In genomic region chr22:50612715-50613221, GRCh38 we compare ENCODE assay signal across 11 cellular contexts. TPM values are rescaled to one million over a fixed set of nuclear protein-coding genes. Genes with fewer than 3 reads are reported as not detected.
A peak's percentile ranks its signal among the peaks of the same experiment; 100 is the strongest.
DNase-seq lines count a peak whose midpoint lies in the region; ATAC-seq, FAIRE-seq and TF ChIP-seq lines count a peak whose summit lies in the region.
"Had no signal": no experiment of that assay in that cellular context is flagged by ENCODE, and none has a peak within 500 bp of the region (broad histone marks: within the 10 kb centered on the region; RNA-seq: fewer than 3 reads in every experiment).

No MANE protein-coding gene starts in this region.

- peaks cover 16 to 26% of the 10 kb centered on the region in 2 donors for H3K27me3 Mint-ChIP-seq in T-cell
- peaks cover 16% of the 10 kb centered on the region for H3K27me3 Mint-ChIP-seq in osteocyte (ENCODE audit: unreplicated experiment)

- H3K27me3 ChIP-seq in left lung = peaks cover 0 to 46% of the 10 kb centered on the region in 2 donors
- peaks cover 76% of the 10 kb centered on the region for H3K27me3 ChIP-seq in gastroesophageal sphincter

- H3K36me3 ChIP-seq in left lung (no peaks in the 10 kb centered on the region), gastroesophageal sphincter (no peaks in the 10 kb centered on the region)

- ATAC-seq in A549 (peak; percentile 41 to 62; a peak in 4 of 6 replicates), T-cell (replicated peaks in 1 of 4) (peak in 3 of 4 experiments; percentile 42 to 52 (median 49)), left lung (peak; percentile 75), gastroesophageal sphincter (no peak)

- in situ Hi-C loops in G401 (cut with HindIII; ENCODE audit: low sequenced_read_pairs) = no loop called here

- H3K4me3 ChIP-seq in A549 (no peak overlapping the region), left lung (no peak overlapping the region), gastroesophageal sphincter (no peak overlapping the region)
- H3K4me3 ChIP-seq: skin epidermis had no signal

- H3K36me3 Mint-ChIP-seq in T-cell (no peaks in the 10 kb centered on the region), osteocyte (ENCODE audit: unreplicated experiment) (no peaks in the 10 kb centered on the region)

- TF ChIP-seq CTCF in A549 (IDR thresholded peaks at IDR 0.05) = no peak
- no peak for TF ChIP-seq CTCF in left lung (IDR thresholded peaks at IDR 0.05)
- no peak for TF ChIP-seq CTCF in gastroesophageal sphincter (IDR thresholded peaks at IDR 0.05)
- TF ChIP-seq CTCF in osteocyte (IDR thresholded peaks at IDR 0.05) = no peak

- H3K9me3 ChIP-seq in A549 (no peaks in the 10 kb centered on the region), left lung (no peaks in the 10 kb centered on the region), gastroesophageal sphincter (no peaks in the 10 kb centered on the region)

- H3K27ac ChIP-seq in A549 (no peak overlapping the region), left lung (no peak overlapping the region), gastroesophageal sphincter (no peak overlapping the region)
- H3K27ac ChIP-seq: skin epidermis had no signal

- H3K9me3 Mint-ChIP-seq in T-cell = no peaks in the 10 kb centered on the region
- H3K9me3 Mint-ChIP-seq in osteocyte (ENCODE audit: unreplicated experiment) = no peaks in the 10 kb centered on the region

- WGBS in A549 (ENCODE audit: missing lambda C conversion rate) = 67% methylated on average over 10 of the region's 22 CpGs
- 40% methylated on average over 2 of the region's 22 CpGs; no CpG with 5 or more reads in 1 of the 2 donors for WGBS in gastroesophageal sphincter (ENCODE audit: low coverage in 1 of 2), 2 donors

- H3K4me1 ChIP-seq in A549 (no peaks in the 10 kb centered on the region), left lung (peaks cover 3 to 11% of the 10 kb centered on the region in 2 donors), gastroesophageal sphincter (no peaks in the 10 kb centered on the region)

- DNase-seq in A549 (ENCODE audit: low read depth in 1 of 2, low spot score in 1 of 2) (no peak), G401 (ENCODE audit: low spot score) (peak; percentile 23), T-cell (no peak), left lung (peak in 1 of 2 donors; percentile 81), NCI-H2227 (lab: John Stamatoyannopoulos, UW; ENCODE audit: unreplicated experiment) (no peak), osteocyte (ENCODE audit: extremely low spot score, unreplicated experiment) (no peak)
- DNase-seq in activated effector memory CD4-positive, alpha-beta T cell treated with anti-CD3 and anti-CD28 coated beads, Interleukin-2, amount 50 U/mL, for 16 hours = no peak
- DNase-seq: Right ventricle myocardium superior had no signal

- TF ChIP-seq EP300 in A549 (IDR thresholded peaks at IDR 0.05) (no peak), gastroesophageal sphincter (IDR thresholded peaks at IDR 0.05) (no peak)

- POLR2A ChIA-PET in A549 (lab: Yijun Ruan, JAX) = no interaction called here
- POLR2A ChIA-PET in T-cell (lab: Charles Lee) = no interaction called here

- CTCF ChIA-PET in A549 (lab: Yijun Ruan, JAX) (interaction anchor here (1.0 to 1.9 kb wide), 3 partner anchors 8 to 50 kb away, joined by 4 to 6 read pairs (median 5); partner anchors contain the start of genes ARSA and SYCE3), T-cell (lab: Charles Lee) (interaction anchor here in 1 of 2 donors (0.8 kb wide), 1 partner anchor 9 kb away, joined by 3 read pairs; no protein-coding TSS in a partner anchor)

- intact Hi-C loops in left lung (cut with DNase I) = no loop called here

- FAIRE-seq in A549 (lab: Jason Lieb, UNC) = no peak
- FAIRE-seq: H54 had no signal

- no peak overlapping the region for H3K27ac Mint-ChIP-seq in T-cell
- H3K27ac Mint-ChIP-seq in osteocyte (ENCODE audit: unreplicated experiment) = no peak overlapping the region

- no peak for TF ChIP-seq RAD21 in A549 (conservative IDR thresholded peaks at IDR 0.05 in 1 of 2, IDR thresholded peaks at IDR 0.05 in 1 of 2)

- H3K4me2 ChIP-seq in A549 = no peak overlapping the region

- H3K4me1 Mint-ChIP-seq in T-cell (peaks cover 4 to 7% (median 6%) of the 10 kb centered on the region in 3 donors), osteocyte (ENCODE audit: unreplicated experiment) (peaks cover 2% of the 10 kb centered on the region)

- H3K4me3 Mint-ChIP-seq in T-cell = no peak overlapping the region
- H3K4me3 Mint-ChIP-seq in osteocyte (ENCODE audit: unreplicated experiment) = no peak overlapping the region

- no peak for TF ChIP-seq POLR2A in A549 (IDR thresholded peaks at IDR 0.05; ENCODE audit: low read length)
- TF ChIP-seq POLR2A in gastroesophageal sphincter (IDR thresholded peaks at IDR 0.05) = no peak

TF ChIP-seq in A549, 52 proteins besides CTCF, POLR2A, EP300 and RAD21 (continues in another document):
- no peak for TF ChIP-seq FOSL2 (IDR thresholded peaks at IDR 0.05)
- no peak for TF ChIP-seq FOSL2 (CRISPR knock-in tag; IDR thresholded peaks at IDR 0.05)
- no peak for TF ChIP-seq E2F6 (IDR thresholded peaks at IDR 0.05; ENCODE audit: borderline replicate concordance, low read depth)
- TF ChIP-seq, protein P1, sequence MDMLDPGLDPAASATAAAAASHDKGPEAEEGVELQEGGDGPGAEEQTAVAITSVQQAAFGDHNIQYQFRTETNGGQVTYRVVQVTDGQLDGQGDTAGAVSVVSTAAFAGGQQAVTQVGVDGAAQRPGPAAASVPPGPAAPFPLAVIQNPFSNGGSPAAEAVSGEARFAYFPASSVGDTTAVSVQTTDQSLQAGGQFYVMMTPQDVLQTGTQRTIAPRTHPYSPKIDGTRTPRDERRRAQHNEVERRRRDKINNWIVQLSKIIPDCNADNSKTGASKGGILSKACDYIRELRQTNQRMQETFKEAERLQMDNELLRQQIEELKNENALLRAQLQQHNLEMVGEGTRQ (IDR thresholded peaks at IDR 0.05) = no peak
- TF ChIP-seq ZNF302 (CRISPR knock-in tag; IDR thresholded peaks at IDR 0.05) = no peak
- TF ChIP-seq NFE2L2 (conservative IDR thresholded peaks at IDR 0.05; ENCODE audit: low read length) = no peak

RNA-seq across cellular contexts. Expression of gene MAPK8IP2, which starts 12.2 kb away (rescaled TPM):
- polyA plus RNA-seq in A549 (2011; rRNA removed) (0.75 and 0.76 TPM in 2 replicates), A549 (2017; fragmentation: RNase III; extraction: RNeasy Plus Mini Kit Qiagen cat#74134 plus additional on column Dnase treatment) (2.2 to 3.0 TPM (median 2.8 TPM) in 3 replicates)
- 0.91 and 1.4 TPM in 2 replicates for polyA plus RNA-seq in A549 (2012; cell fraction: cytosol; rRNA removed)
- 2.5 and 3.0 TPM in 2 replicates for polyA plus RNA-seq in A549 (2012; cell fraction: nucleus; rRNA removed)
- 0.74 and 1.3 TPM in 2 replicates for polyA minus RNA-seq in A549 (2011; rRNA and poly(A)+ RNA removed)
- total RNA-seq in G401 (2014; rRNA removed; shearing (Covaris generic)) = 28.3 and 39.8 TPM in 2 replicates
- total RNA-seq in T-cell (under 1 TPM; 0.13 to 0.55 (median 0.39) TPM), left lung (1 to 10 TPM; 1.4 to 2.3 TPM), gastroesophageal sphincter (1 to 10 TPM in 3 of 4 donors, under 1 TPM in 1; 0.93 to 3.7 (median 2.3) TPM), osteocyte (2.8 and 3.6 TPM in 2 replicates)

RNA-seq across cellular contexts. Expression of gene ARSA, which starts 15.2 kb away (rescaled TPM):
- polyA plus RNA-seq in A549 (2011; rRNA removed) = 7.7 and 9.1 TPM in 2 replicates
- polyA plus RNA-seq in A549 (2012; cell fraction: cytosol; rRNA removed) = 10.3 and 15.6 TPM in 2 replicates
- polyA plus RNA-seq in A549 (2012; cell fraction: nucleus; rRNA removed) = 86.8 and 111 TPM in 2 replicates
- polyA plus RNA-seq in A549 (2017; fragmentation: RNase III; extraction: RNeasy Plus Mini Kit Qiagen cat#74134 plus additional on column Dnase treatment) = 15.9 to 22.5 TPM (median 19.5 TPM) in 3 replicates
- polyA minus RNA-seq in A549 (2011; rRNA and poly(A)+ RNA removed) = 4.3 and 6.0 TPM in 2 replicates
- 19.4 and 24.1 TPM in 2 replicates for total RNA-seq in G401 (2014; rRNA removed; shearing (Covaris generic))
- 100 to 1,000 TPM in 1 of 5 donors, 10 to 100 TPM in 4; 68.3 to 105 (median 90.6) TPM for total RNA-seq in T-cell
- total RNA-seq in left lung = 10 to 100 TPM; 46.3 to 58.0 TPM
- 10 to 100 TPM; 19.5 to 40.0 (median 21.0) TPM for total RNA-seq in gastroesophageal sphincter
- total RNA-seq in osteocyte = 43.5 and 44.0 TPM in 2 replicates

RNA-seq across cellular contexts. Expression of gene CHKB, which starts 30.1 kb away (rescaled TPM):
- 16.4 and 22.7 TPM in 2 replicates for polyA plus RNA-seq in A549 (2011; rRNA removed)
- 14.8 and 15.9 TPM in 2 replicates for polyA plus RNA-seq in A549 (2012; cell fraction: cytosol; rRNA removed)
- 74.0 and 86.8 TPM in 2 replicates for polyA plus RNA-seq in A549 (2012; cell fraction: nucleus; rRNA removed)
- 21.0 to 26.1 TPM (median 25.8 TPM) in 3 replicates for polyA plus RNA-seq in A549 (2017; fragmentation: RNase III; extraction: RNeasy Plus Mini Kit Qiagen cat#74134 plus additional on column Dnase treatment)
- polyA minus RNA-seq in A549 (2011; rRNA and poly(A)+ RNA removed) = 6.4 and 7.8 TPM in 2 replicates
- total RNA-seq in G401 (2014; rRNA removed; shearing (Covaris generic)) = 34.8 and 58.6 TPM in 2 replicates
- 100 to 1,000 TPM; 151 to 209 (median 203) TPM for total RNA-seq in T-cell
- total RNA-seq in left lung = 10 to 100 TPM; 67.4 to 75.9 TPM
- 10 to 100 TPM; 16.6 to 39.8 (median 33.1) TPM for total RNA-seq in gastroesophageal sphincter
- 75.4 and 79.9 TPM in 2 replicates for total RNA-seq in osteocyte

RNA-seq across cellular contexts. Expression of gene CPT1B, which starts 34.5 kb away (rescaled TPM):
- polyA plus RNA-seq in A549 (2011; rRNA removed) (12.1 and 16.5 TPM in 2 replicates), A549 (2017; fragmentation: RNase III; extraction: RNeasy Plus Mini Kit Qiagen cat#74134 plus additional on column Dnase treatment) (21.1 to 27.5 TPM (median 26.5 TPM) in 3 replicates)
- polyA plus RNA-seq in A549 (2012; cell fraction: cytosol; rRNA removed) = 15.9 and 16.1 TPM in 2 replicates
- polyA plus RNA-seq in A549 (2012; cell fraction: nucleus; rRNA removed) = 137 and 142 TPM in 2 replicates
- 4.6 and 6.1 TPM in 2 replicates for polyA minus RNA-seq in A549 (2011; rRNA and poly(A)+ RNA removed)
- total RNA-seq in G401 (2014; rRNA removed; shearing (Covaris generic)) = 3.4 and 5.8 TPM in 2 replicates
- total RNA-seq in T-cell (100 to 1,000 TPM in 1 of 5 donors, 10 to 100 TPM in 4; 61.9 to 113 (median 94.5) TPM), left lung (10 to 100 TPM; 15.3 to 20.0 TPM), gastroesophageal sphincter (10 to 100 TPM in 1 of 4 donors, 1 to 10 TPM in 3; 3.1 to 13.4 (median 6.5) TPM), osteocyte (49.8 and 60.7 TPM in 2 replicates)

RNA-seq across cellular contexts. Expression of gene SYCE3, which starts 50.0 kb away (rescaled TPM):
- polyA plus RNA-seq in A549 (2011; rRNA removed) = 0.30 and 0.59 TPM in 2 replicates
- polyA plus RNA-seq in A549 (2012; cell fraction: cytosol; rRNA removed) = 0.49 and 0.77 TPM in 2 replicates
- not detected in 2 replicates for polyA plus RNA-seq in A549 (2012; cell fraction: nucleus; rRNA removed)
- polyA plus RNA-seq in A549 (2017; fragmentation: RNase III; extraction: RNeasy Plus Mini Kit Qiagen cat#74134 plus additional on column Dnase treatment) = 0.29 to 0.45 TPM in 2 of 3 replicates, not detected in the other
- polyA minus RNA-seq in A549 (2011; rRNA and poly(A)+ RNA removed) = not detected in 2 replicates
- total RNA-seq in G401 (2014; rRNA removed; shearing (Covaris generic)) = not detected in 2 replicates
- total RNA-seq in T-cell = not detected
- total RNA-seq in left lung = not detected
- total RNA-seq in gastroesophageal sphincter = not detected
- total RNA-seq in osteocyte = not detected in 2 replicates
- total RNA-seq: Right ventricle myocardium superior had no signal
